ENCODE assay signal across 39 cellular contexts in genomic region chr15:81152339-81152738, GRCh38. TPM values are rescaled to one million over a fixed set of nuclear protein-coding genes. Genes with fewer than 3 reads are reported as not detected.
A peak's percentile ranks its signal among the peaks of the same experiment; 100 is the strongest.
DNase-seq lines count a peak whose midpoint lies in the region; ATAC-seq and TF ChIP-seq lines count a peak whose summit lies in the region.
"Had no signal": no experiment of that assay in that cellular context is flagged by ENCODE, and none has a peak within 500 bp of the region (broad histone marks: within the 10 kb centered on the region; RNA-seq: fewer than 3 reads in every experiment).

No MANE protein-coding gene starts in this region.

- TF ChIP-seq CTCF in AG04450 (IDR thresholded peaks at IDR 0.05; ENCODE audit: low read depth, low read length) (0 out of 2 replicates have a peak, but pooled peaks have one; percentile 12), GM10266 (IDR thresholded peaks at IDR 0.05; ENCODE audit: control insufficient read depth, insufficient read depth, low read depth, missing control alignments) (peak; percentile 23), NB4 (IDR thresholded peaks at IDR 0.05; ENCODE audit: low read depth, low read length) (peak; percentile 13)

- POLR2A ChIA-PET in AG04450 (lab: Yijun Ruan, JAX): no interaction called here

- H3K27me3 ChIP-seq in AG04450 (ENCODE audit: control insufficient read depth, insufficient read depth, low read length): no peaks in the 10 kb centered on the region
- H3K27me3 ChIP-seq: brain microvascular endothelial cell, gastroesophageal sphincter, stomach, vagina had no signal

- in situ Hi-C loops in SK-MEL-5 (cut with HindIII; ENCODE audit: low pct_unique_long_range_greater_than_20kb, low sequenced_read_pairs): no loop called here

- no peak for ATAC-seq in HG02884 (IDR thresholded peaks at IDR 0.05; ENCODE audit: unreplicated experiment)
- ATAC-seq in GM19455 (IDR thresholded peaks at IDR 0.05; ENCODE audit: unreplicated experiment): no peak
- ATAC-seq: activated CD4-positive, alpha-beta T cell treated with anti-CD3 and anti-CD28 coated beads for 36 hours; activated CD8-positive, alpha-beta T cell treated with anti-CD3 and anti-CD28 coated beads for 36 hours; activated T-helper 17 cell treated with anti-CD3 and anti-CD28 coated beads, Interleukin-2, amount 50 U/mL, for 72 hours; gastroesophageal sphincter; K562; sciatic nerve had no signal

- TF ChIP-seq POLR2A in NB4 (IDR thresholded peaks at IDR 0.05; ENCODE audit: extremely low read depth, insufficient read length): no peak

- H3K4me3 ChIP-seq in AG04450 (ENCODE audit: low read depth, low read length) (no peak overlapping the region), NB4 (ENCODE audit: low read depth, low read length) (no peak overlapping the region)
- H3K4me3 ChIP-seq: A549, gastroesophageal sphincter, K562, stomach, vagina had no signal

- H3K27ac ChIP-seq in AG04450 (ENCODE audit: low read depth, low read length) (no peak overlapping the region), caudate nucleus (ENCODE audit: low read depth, low read length) (no peak overlapping the region)
- H3K27ac ChIP-seq: A549, brain microvascular endothelial cell, gastroesophageal sphincter, stomach, vagina had no signal

- peaks cover 4% of the 10 kb centered on the region; the same call in 1 of the 2 replicates for H3K9me3 ChIP-seq in AG04450 (ENCODE audit: control insufficient read depth, insufficient read depth, low read length)
- H3K9me3 ChIP-seq: A549, gastroesophageal sphincter, stomach, vagina had no signal

- no peak for DNase-seq in AG04450 (ENCODE audit: low read depth, low spot score)
- DNase-seq in GM10266 (ENCODE audit: extremely low spot score): no peak
- no peak for DNase-seq in NB4 (ENCODE audit: low read depth)
- peak; percentile 33 for DNase-seq in SK-MEL-5 (ENCODE audit: low read depth, low spot score)
- no peak for DNase-seq in caudate nucleus (lab: John Stamatoyannopoulos, UW)
- no peak for DNase-seq in NCI-H1417 treated with DMSO at 0.1 percent for 48 hours (lab: John Stamatoyannopoulos, UW)
- DNase-seq: activated CD4-positive, alpha-beta T cell treated with anti-CD3 and anti-CD28 coated beads for 36 hours; activated CD8-positive, alpha-beta T cell treated with anti-CD3 and anti-CD28 coated beads for 36 hours; AML-193; amniotic stem cell; brain microvascular endothelial cell; CD4-positive, alpha-beta memory T cell; GOT3; midbrain; naive B cell; NCI-H1436; NCI-H2081 treated with DMSO at 0.1 percent for 48 hours; NCI-H748 treated with DMSO at 0.1 percent for 48 hours; OCI-M1; SHP77; stimulated activated CD4-positive, alpha-beta T cell treated with anti-CD3 and anti-CD28 coated beads, Interleukin-12 subunit alpha, Interleukin-12 subunit beta, amount 100 ng/mL, for 4 hours; stimulated activated CD4-positive, alpha-beta T cell treated with anti-CD3 and anti-CD28 coated beads, Interleukin-2, amount 100 ng/mL, for 48 hours; stomach had no signal

- CTCF ChIA-PET in AG04450 (lab: Charles Lee): interaction anchor here (0.6 to 15.1 kb wide), 3 partner anchors 41 to 114 kb away, joined by 3 to 477 read pairs (median 96); no protein-coding TSS in a partner anchor

RNA-seq across cellular contexts. Expression of gene CFAP161, which starts 18.3 kb away (rescaled TPM):
- polyA plus RNA-seq in AG04450 (2011; rRNA removed): not detected in 2 replicates
- not detected in 2 replicates for polyA minus RNA-seq in AG04450 (2011; rRNA and poly(A)+ RNA removed)
- 0.21 and 0.29 TPM in 2 replicates for total RNA-seq in SK-MEL-5 (2014; rRNA removed; shearing (Covaris generic))
- 0.17 TPM in 1 of 2 replicates, not detected in the other for polyA plus RNA-seq in SK-MEL-5 (2015; cell fraction: cytosol; rRNA removed)
- 0.37 TPM in 1 of 2 replicates, not detected in the other for polyA plus RNA-seq in SK-MEL-5 (2015; cell fraction: nucleus; rRNA removed)
- total RNA-seq: activated CD4-positive, alpha-beta T cell treated with anti-CD3 and anti-CD28 coated beads for 36 hours; activated CD8-positive, alpha-beta T cell treated with anti-CD3 and anti-CD28 coated beads for 36 hours; CD4-positive, alpha-beta memory T cell; endothelial cell of umbilical vein; kidney epithelial cell; MCF 10A; progenitor cell of endocrine pancreas; sciatic nerve; T-helper 2 cell treated with Interferon-gamma antibody and Interleukin-4, amounts not matched to agents 100 ng/mL and 5 ng/mL, for 36 hours had no signal
- polyA plus RNA-seq: A549; CD4-positive, alpha-beta memory T cell; fibroblast of lung; liver had no signal

RNA-seq across cellular contexts. Expression of gene IL16, which starts 44.3 kb away (rescaled TPM):
- polyA plus RNA-seq in AG04450 (2011; rRNA removed): 3.8 and 4.6 TPM in 2 replicates
- polyA minus RNA-seq in AG04450 (2011; rRNA and poly(A)+ RNA removed): 7.2 and 9.5 TPM in 2 replicates
- total RNA-seq in SK-MEL-5 (2014; rRNA removed; shearing (Covaris generic)): 6.4 and 6.6 TPM in 2 replicates
- polyA plus RNA-seq in SK-MEL-5 (2015; cell fraction: cytosol; rRNA removed): 11.2 and 13.4 TPM in 2 replicates
- 86.7 and 87.0 TPM in 2 replicates for polyA plus RNA-seq in SK-MEL-5 (2015; cell fraction: nucleus; rRNA removed)
- total RNA-seq: HT-29, kidney epithelial cell had no signal
